In genomic region chr16:600781-601180, GRCh38 we compare ENCODE assay signal across 1 cellular context.
TF ChIP-seq lines count a peak whose summit lies in the region.

No MANE protein-coding gene starts in this region.

TF ChIP-seq in WTC11, 78 proteins besides CTCF, POLR2A, EP300 and RAD21:
- no peak for TF ChIP-seq USF2 (CRISPR knock-in tag; IDR thresholded peaks at IDR 0.05)
- TF ChIP-seq MYBL2 (CRISPR knock-in tag; IDR thresholded peaks at IDR 0.05) = no peak
- TF ChIP-seq CDX4 (CRISPR knock-in tag; IDR thresholded peaks at IDR 0.05; ENCODE audit: borderline replicate concordance) = no peak
- TF ChIP-seq OVOL2 (CRISPR knock-in tag; IDR thresholded peaks at IDR 0.05; ENCODE audit: borderline replicate concordance) = no peak
- TF ChIP-seq ZNF396 (CRISPR knock-in tag; IDR thresholded peaks at IDR 0.05; ENCODE audit: borderline replicate concordance) = no peak
- TF ChIP-seq SMAD4 (CRISPR knock-in tag; IDR thresholded peaks at IDR 0.05) = no peak
- TF ChIP-seq HMGXB4 (CRISPR knock-in tag; IDR thresholded peaks at IDR 0.05) = no peak
- TF ChIP-seq ATF3 (CRISPR knock-in tag; conservative IDR thresholded peaks at IDR 0.05) = no peak
- no peak for TF ChIP-seq TEAD4 (CRISPR knock-in tag; IDR thresholded peaks at IDR 0.05)
- no peak for TF ChIP-seq ZNF232 (CRISPR knock-in tag; IDR thresholded peaks at IDR 0.05)
